14 cellular contexts compared by ENCODE assay signal in genomic region chr17:77923135-77923534, GRCh38. TPM values are rescaled to one million over a fixed set of nuclear protein-coding genes. Genes with fewer than 3 reads are reported as not detected.
DNase-seq lines count a peak whose midpoint lies in the region; ATAC-seq, FAIRE-seq and TF ChIP-seq lines count a peak whose summit lies in the region.
"Had no signal": no experiment of that assay in that cellular context is flagged by ENCODE, and none has a peak within 500 bp of the region (broad histone marks: within the 10 kb centered on the region; RNA-seq: fewer than 3 reads in every experiment).

No MANE protein-coding gene starts in this region.

- H3K4me1 ChIP-seq in Panc1 (ENCODE audit: control insufficient read depth, insufficient read depth, low read length) (no peaks in the 10 kb centered on the region), endodermal cell (ENCODE audit: control insufficient read depth, insufficient read depth, low read length) (peaks cover 10% of the 10 kb centered on the region), neural progenitor cell (peaks cover 36% of the 10 kb centered on the region), pancreas (no peaks in the 10 kb centered on the region), heart left ventricle (peaks cover 0 to 10% (median 2%) of the 10 kb centered on the region in 12 donors)

- H4K20me1 ChIP-seq in neural progenitor cell (ENCODE audit: low read depth) = no peaks in the 10 kb centered on the region

- in situ Hi-C loops in Panc1 (cut with HindIII; ENCODE audit: low pct_unique_long_range_greater_than_20kb, low sequenced_read_pairs) = no loop called here

- peak overlapping the region; percentile 11 for H3K4me2 ChIP-seq in neural progenitor cell
- H3K4me2 ChIP-seq: BLaER1 treated with 17β-estradiol and CSF1 and Interleukin-3, amounts not matched to agents 10 nM and 100 nM had no signal

- H3K27ac Mint-ChIP-seq in endodermal cell (no peak overlapping the region), neural progenitor cell (peak overlapping the region; percentile 57)
- H3K27ac Mint-ChIP-seq in stimulated activated naive B cell treated with anti-CD40 and anti-IgM and Interleukin-4, amounts not matched to agents 10 μg/mL and 1 μg/mL and 100 μg/mL, for 72 hours = no peak overlapping the region
- H3K27ac Mint-ChIP-seq: CD4-positive, alpha-beta T cell had no signal

- DNase-seq in Panc1 (ENCODE audit: low read depth, low spot score) = no peak
- DNase-seq in endodermal cell = peak; percentile 61
- peak; percentile 15 for DNase-seq in neural progenitor cell (ENCODE audit: low spot score)
- no peak for DNase-seq in pancreas
- DNase-seq in heart left ventricle = no peak
- no peak for DNase-seq in lower leg skin (ENCODE audit: low spot score in 2 of 2)
- no peak for DNase-seq in stimulated activated naive B cell treated with anti-CD40 and anti-IgM and Interleukin-4, amounts not matched to agents 10 μg/mL and 1 μg/mL and 100 μg/mL, for 72 hours
- DNase-seq: ACHN; Calu3; CD4-positive, alpha-beta T cell; DMS 273 treated with DMSO at 0.1 percent for 48 hours; H7 had no signal

- WGBS in endodermal cell (ENCODE audit: insufficient coverage in 1 of 2, insufficient read length in 1 of 2), 2 experiments = 79 to 94% methylated on average over 5 to 9 of the region's 9 CpGs
- WGBS in pancreas, 2 donors = 55 to 73% methylated on average over 9 of the region's 9 CpGs
- 73 to 81% (median 77%) methylated on average over 9 of the region's 9 CpGs for WGBS in heart left ventricle, 4 donors
- 78 to 80% methylated on average over 9 of the region's 9 CpGs for WGBS in lower leg skin, 2 donors

- ATAC-seq in Panc1 (0 out of 2 replicates have a peak, but pooled peaks have one; percentile 39), pancreas (no peak), heart left ventricle (no peak)
- ATAC-seq in stimulated activated naive B cell treated with anti-CD40 and anti-IgM and Interleukin-4, amounts not matched to agents 10 μg/mL and 1 μg/mL and 100 μg/mL, for 72 hours (replicated peaks) = no peak

- H3K27ac ChIP-seq in Panc1 (ENCODE audit: low read length) (no peak overlapping the region), endodermal cell (ENCODE audit: low read depth, low read length) (no peak overlapping the region), neural progenitor cell (no peak overlapping the region), pancreas (no peak overlapping the region), heart left ventricle (no peak overlapping the region)
- H3K27ac ChIP-seq: BLaER1 treated with 17β-estradiol and CSF1 and Interleukin-3, amounts not matched to agents 10 nM and 100 nM had no signal

- H3K36me3 ChIP-seq in Panc1 (ENCODE audit: control insufficient read depth, insufficient read depth, low read length) (no peaks in the 10 kb centered on the region), endodermal cell (ENCODE audit: control insufficient read depth, insufficient read depth, low read length) (no peaks in the 10 kb centered on the region), neural progenitor cell (no peaks in the 10 kb centered on the region), pancreas (no peaks in the 10 kb centered on the region), heart left ventricle (no peaks in the 10 kb centered on the region)
- H3K36me3 ChIP-seq: BLaER1 treated with 17β-estradiol and CSF1 and Interleukin-3, amounts not matched to agents 10 nM and 100 nM had no signal

- H3K9me3 Mint-ChIP-seq in endodermal cell (peaks cover 19% of the 10 kb centered on the region), neural progenitor cell (peaks cover 14% of the 10 kb centered on the region)
- no peaks in the 10 kb centered on the region for H3K9me3 Mint-ChIP-seq in stimulated activated naive B cell treated with anti-CD40 and anti-IgM and Interleukin-4, amounts not matched to agents 10 μg/mL and 1 μg/mL and 100 μg/mL, for 72 hours
- H3K9me3 Mint-ChIP-seq: CD4-positive, alpha-beta T cell had no signal

- H3K9me3 ChIP-seq in Panc1 (ENCODE audit: control insufficient read depth, insufficient read depth, low read depth, low read length) (no peaks in the 10 kb centered on the region), endodermal cell (ENCODE audit: control insufficient read depth, low read length) (peaks cover 10% of the 10 kb centered on the region), neural progenitor cell (ENCODE audit: low read depth) (no peaks in the 10 kb centered on the region), pancreas (no peaks in the 10 kb centered on the region), heart left ventricle (peaks cover 0 to 6% (median 0%) of the 10 kb centered on the region in 12 donors)

- TF ChIP-seq CTCF in Panc1 (IDR thresholded peaks at IDR 0.05) (no peak), endodermal cell (conservative IDR thresholded peaks at IDR 0.05) (no peak), neural progenitor cell (IDR thresholded peaks at IDR 0.05) (no peak), pancreas (IDR thresholded peaks at IDR 0.05) (no peak), heart left ventricle (IDR thresholded peaks at IDR 0.05) (no peak), lower leg skin (IDR thresholded peaks at IDR 0.05) (no peak)

- H3K27me3 ChIP-seq in Panc1 (ENCODE audit: control insufficient read depth, insufficient read depth, low read length) (0 out of 2 replicates have a peak, but pooled peaks cover 3% of the 10 kb centered on the region), endodermal cell (ENCODE audit: control insufficient read depth, insufficient read depth, low read length, poor library complexity, severe bottlenecking) (no peaks in the 10 kb centered on the region), neural progenitor cell (no peaks in the 10 kb centered on the region), pancreas (peaks cover 0 to 4% (median 0%) of the 10 kb centered on the region in 4 donors), heart left ventricle (peaks cover 0 to 25% (median 0%) of the 10 kb centered on the region in 9 donors)

- H3K9ac ChIP-seq in endodermal cell (ENCODE audit: extremely low read depth, low read length, poor library complexity, severe bottlenecking) (no peak overlapping the region), neural progenitor cell (no peak overlapping the region)
- H3K9ac ChIP-seq: BLaER1 treated with 17β-estradiol and CSF1 and Interleukin-3, amounts not matched to agents 10 nM and 100 nM had no signal

- no peak for FAIRE-seq in pancreas (lab: Jason Lieb, UNC)

- H3K27me3 Mint-ChIP-seq in endodermal cell (ENCODE audit: insufficient read depth) = peaks cover 42% of the 10 kb centered on the region
- H3K27me3 Mint-ChIP-seq in neural progenitor cell (ENCODE audit: insufficient read depth, low read depth) = peaks cover 5% of the 10 kb centered on the region
- peaks cover 59 to 79% of the 10 kb centered on the region in 2 donors for H3K27me3 Mint-ChIP-seq in stimulated activated naive B cell treated with anti-CD40 and anti-IgM and Interleukin-4, amounts not matched to agents 10 μg/mL and 1 μg/mL and 100 μg/mL, for 72 hours

- no peak for TF ChIP-seq POLR2A in heart left ventricle (IDR thresholded peaks at IDR 0.05)
- no peak for TF ChIP-seq POLR2A in lower leg skin (IDR thresholded peaks at IDR 0.05)

- H3K36me3 Mint-ChIP-seq in endodermal cell (ENCODE audit: low read depth) (no peaks in the 10 kb centered on the region), neural progenitor cell (no peaks in the 10 kb centered on the region)
- H3K36me3 Mint-ChIP-seq in stimulated activated naive B cell treated with anti-CD40 and anti-IgM and Interleukin-4, amounts not matched to agents 10 μg/mL and 1 μg/mL and 100 μg/mL, for 72 hours = no peaks in the 10 kb centered on the region

- no TSS peak for BruUV-seq in Panc1 (replicated peaks; lab: Mats Ljungman, UMichigan)

- H3K4me1 Mint-ChIP-seq in endodermal cell (peaks cover 48% of the 10 kb centered on the region), neural progenitor cell (peaks cover 48% of the 10 kb centered on the region)
- peaks cover 8 to 16% of the 10 kb centered on the region in 2 donors for H3K4me1 Mint-ChIP-seq in stimulated activated naive B cell treated with anti-CD40 and anti-IgM and Interleukin-4, amounts not matched to agents 10 μg/mL and 1 μg/mL and 100 μg/mL, for 72 hours

- peaks cover 46% of the 10 kb centered on the region for H3F3A ChIP-seq in neural progenitor cell (ENCODE audit: low read depth)

- intact Hi-C loops in Panc1 (cut with micrococcal nuclease; ENCODE audit: unreplicated experiment) (no loop called here), pancreas (cut with DNase I) (loop anchor here in 1 of 3 donors (10.0 kb wide), 1 partner anchor 82 kb away; no protein-coding TSS in a partner anchor), heart left ventricle (cut with DNase I) (no loop called here), lower leg skin (cut with DNase I; ENCODE audit: low total_unique reads) (no loop called here)

- CTCF ChIA-PET in Panc1 (lab: Charles Lee) = no interaction called here

- no peak overlapping the region for H3K4me3 ChIP-seq in Panc1 (ENCODE audit: low read depth in 2 of 2, low read length in 2 of 2)
- no peak overlapping the region for H3K4me3 ChIP-seq in endodermal cell (ENCODE audit: low read length)
- no peak overlapping the region for H3K4me3 ChIP-seq in neural progenitor cell
- no peak overlapping the region for H3K4me3 ChIP-seq in pancreas
- H3K4me3 ChIP-seq in heart left ventricle = no peak overlapping the region
- H3K4me3 ChIP-seq in lower leg skin (ENCODE audit: low read depth, poor library complexity, severe bottlenecking) = no peak overlapping the region
- H3K4me3 ChIP-seq: BLaER1 treated with 17β-estradiol and CSF1 and Interleukin-3, amounts not matched to agents 10 nM and 100 nM had no signal

- no peak overlapping the region for H2AFZ ChIP-seq in neural progenitor cell (replicated peaks)

- H3K79me2 ChIP-seq in neural progenitor cell (ENCODE audit: low read depth) = no peaks in the 10 kb centered on the region

- H3K4me3 Mint-ChIP-seq in endodermal cell = no peak overlapping the region
- no peak overlapping the region for H3K4me3 Mint-ChIP-seq in neural progenitor cell
- no peak overlapping the region for H3K4me3 Mint-ChIP-seq in stimulated activated naive B cell treated with anti-CD40 and anti-IgM and Interleukin-4, amounts not matched to agents 10 μg/mL and 1 μg/mL and 100 μg/mL, for 72 hours
- H3K4me3 Mint-ChIP-seq: CD4-positive, alpha-beta T cell; IgD-negative memory B cell had no signal

- POLR2A ChIA-PET in Panc1 (lab: Charles Lee) = interaction anchor here (0.5 kb wide), 1 partner anchor 454 kb away, joined by 10 read pairs; no protein-coding TSS in a partner anchor

RNA-seq across cellular contexts. Expression of gene TNRC6C, which starts 35.4 kb away (rescaled TPM):
- total RNA-seq in Panc1 (2021; ENCODE audit: unreplicated experiment) (10.1 TPM), endodermal cell (10 to 100 TPM; 22.4 to 40.2 TPM), neural progenitor cell (ENCODE audit: low replicate concordance) (11.4 and 14.9 TPM in 2 replicates), pancreas (10 to 100 TPM in 3 of 6 donors, 1 to 10 TPM in 3; 7.0 to 15.5 (median 9.1) TPM), heart left ventricle (10 to 100 TPM; 11.1 to 24.7 (median 21.4) TPM), lower leg skin (10 to 100 TPM in 1 of 4 donors, 1 to 10 TPM in 3; 5.3 to 15.4 (median 6.8) TPM)
- 2.0 TPM for polyA plus RNA-seq in Panc1 (2012; ENCODE audit: insufficient read length)
- polyA plus RNA-seq in endodermal cell (2013, experiment 1 of 2) = 10.8 TPM
- polyA plus RNA-seq in endodermal cell (2013, experiment 2 of 2) = 10.1 TPM
- polyA plus RNA-seq in pancreas (1 to 10 TPM; 4.0 to 7.3 TPM), heart left ventricle (10 to 100 TPM in 1 of 2 donors, 1 to 10 TPM in 1; 7.7 to 12.1 TPM)

Comparison
In these comparisons a context has a peak if more than half of its experiments do, and no peak if none do; other contexts are left out.
1. DNase-seq: peak in endodermal cell (single experiment) and neural progenitor cell (single experiment); none in Panc1 (single experiment), pancreas (0 of 6), heart left ventricle (0 of 5), lower leg skin (0 of 2) and stimulated activated naive B cell treated with anti-CD40 and anti-IgM and Interleukin-4, amounts not matched to agents 10 μg/mL and 1 μg/mL and 100 μg/mL, for 72 hours (single experiment).